In the genomic region with DNA sequence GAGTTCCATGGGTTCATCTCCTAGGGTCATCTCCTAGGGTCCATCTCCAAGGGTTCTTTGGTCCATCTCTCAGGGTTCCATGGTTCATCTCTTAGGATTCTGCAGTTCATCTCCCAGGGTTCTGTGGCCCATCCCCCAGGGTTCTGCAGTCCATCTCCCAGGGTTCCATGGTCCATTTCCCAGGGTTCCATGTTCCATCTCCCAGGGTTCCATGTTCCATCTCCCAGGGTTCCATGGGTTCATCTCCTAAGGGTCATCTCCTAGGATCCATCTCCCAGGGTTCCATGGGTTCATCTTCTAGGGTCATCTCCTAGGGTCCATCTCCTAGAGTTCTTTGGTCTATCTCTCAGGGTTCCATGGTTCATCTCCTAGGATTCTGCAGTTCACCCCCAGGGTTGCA, we compare ENCODE assay signal across 41 cellular contexts. TPM values are rescaled to one million over a fixed set of nuclear protein-coding genes. Genes with fewer than 3 reads are reported as not detected.
"Had no signal": no experiment of that assay in that cellular context is flagged by ENCODE, and none has a peak within 500 bp of the region (broad histone marks: within the 10 kb centered on the region; RNA-seq: fewer than 3 reads in every experiment).

No MANE protein-coding gene starts in this region.

- H3K9me3 ChIP-seq: adrenal gland, ascending aorta, body of pancreas, breast epithelium had no signal

- H3K4me3 ChIP-seq: adrenal gland, ascending aorta, body of pancreas, breast epithelium, cardiac muscle cell had no signal

- ATAC-seq: activated naive CD4-positive, alpha-beta T cell treated with anti-CD3 and anti-CD28 coated beads, Interleukin-2, amount 50 U/mL, for 72 hours; activated naive CD8-positive, alpha-beta T cell treated with anti-CD3 and anti-CD28 coated beads, Interleukin-2, amount 50 U/mL, for 24 hours; activated T-cell treated with anti-CD3 and anti-CD28 coated beads, Interleukin-2, amount 50 U/mL, for 4 hours; activated T-cell treated with anti-CD3 and anti-CD28 coated beads, Interleukin-2, amount 50 U/mL, for 72 hours; activated T-helper 17 cell treated with anti-CD3 and anti-CD28 coated beads, Interleukin-2, amount 50 U/mL, for 72 hours; body of pancreas had no signal

- H3K27ac Mint-ChIP-seq: activated naive CD4-positive, alpha-beta T cell treated with anti-CD3 and anti-CD28 coated beads for 36 hours; activated naive CD4-positive, alpha-beta T cell treated with anti-CD3 and anti-CD28 coated beads, Interleukin-2, amount 50 U/mL, for 24 hours; activated naive CD4-positive, alpha-beta T cell treated with anti-CD3 and anti-CD28 coated beads, Interleukin-2, amount 50 U/mL, for 72 hours; activated naive CD8-positive, alpha-beta T cell; activated naive CD8-positive, alpha-beta T cell treated with anti-CD3 and anti-CD28 coated beads for 36 hours; activated naive CD8-positive, alpha-beta T cell treated with anti-CD3 and anti-CD28 coated beads, Interleukin-2, amount 10 ng/mL, durations not matched to agents 7 days and 5 days; activated naive CD8-positive, alpha-beta T cell treated with anti-CD3 and anti-CD28 coated beads, Interleukin-2, amount 50 U/mL, for 24 hours; activated T-cell treated with anti-CD3 and anti-CD28 coated beads, Interleukin-2, amount 50 U/mL, for 24 hours; activated T-cell treated with anti-CD3 and anti-CD28 coated beads, Interleukin-2, amount 50 U/mL, for 72 hours; activated T-helper 1 cell treated with anti-CD3 and anti-CD28 coated beads, Interleukin-12 subunit alpha, Interleukin-12 subunit beta, Interleukin-2, Interleukin-4 antibody, amounts not matched to agents 30 ng/mL and 10 ng/mL and 1 ng/mL, durations not matched to agents 14 hours and 24 hours and 36 hours; activated T-helper 17 cell treated with anti-CD3 and anti-CD28 coated beads, Interleukin-2, amount 50 U/mL, for 72 hours; activated T-helper 2 cell treated with anti-CD3 and anti-CD28 coated beads, Interferon-gamma antibody, Interleukin-2, Interleukin-4, amounts not matched to agents 10 μg/mL and 5 μg/mL and 100 μg/mL, durations not matched to agents 14 hours and 24 hours and 36 hours; brain had no signal

- H3K36me3 ChIP-seq: adrenal gland, ascending aorta, brain microvascular endothelial cell, breast epithelium, cardiac muscle cell had no signal

- DNase-seq: activated effector memory CD4-positive, alpha-beta T cell treated with anti-CD3 and anti-CD28 coated beads, Interleukin-2, amount 50 U/mL, for 16 hours; activated effector memory CD4-positive, alpha-beta T cell treated with Interleukin-2 at 50 U/mL for 16 hours; activated gamma-delta T cell; activated gamma-delta T cell treated with Interleukin-2 at 50 U/mL for 16 hours; activated naive CD4-positive, alpha-beta T cell; activated naive CD4-positive, alpha-beta T cell treated with anti-CD3 and anti-CD28 coated beads for 36 hours; activated naive CD4-positive, alpha-beta T cell treated with anti-CD3 and anti-CD28 coated beads, Interleukin-2, amount 10 ng/mL, durations not matched to agents 7 days and 5 days; activated naive CD4-positive, alpha-beta T cell treated with anti-CD3 and anti-CD28 coated beads, Interleukin-2, amount 50 U/mL, for 16 hours; activated naive CD4-positive, alpha-beta T cell treated with Interleukin-2 at 50 U/mL for 16 hours; activated naive CD8-positive, alpha-beta T cell treated with anti-CD3 and anti-CD28 coated beads for 36 hours; activated naive CD8-positive, alpha-beta T cell treated with anti-CD3 and anti-CD28 coated beads, Interleukin-2, amount 10 ng/mL, durations not matched to agents 7 days and 5 days; activated naive CD8-positive, alpha-beta T cell treated with anti-CD3 and anti-CD28 coated beads, Interleukin-2, amount 50 U/mL, for 24 hours; activated T-cell treated with anti-CD3 and anti-CD28 coated beads for 4 hours; activated T-cell treated with anti-CD3 and anti-CD28 coated beads, Interleukin-2, amount 50 U/mL, for 1 hour; activated T-cell treated with anti-CD3 and anti-CD28 coated beads, Interleukin-2, amount 50 U/mL, for 24 hours; activated T-cell treated with anti-CD3 and anti-CD28 coated beads, Interleukin-2, amount 50 U/mL, for 4 hours; activated T-cell treated with anti-CD3 and anti-CD28 coated beads, Interleukin-2, amount 50 U/mL, for 48 hours; activated T-cell treated with anti-CD3 and anti-CD28 coated beads, Interleukin-2, amount 50 U/mL, for 72 hours; adrenal gland; amniotic stem cell; amygdala; anterior cingulate cortex; aorta; body of pancreas; brain microvascular endothelial cell; caudate nucleus; central memory CD4-positive, alpha-beta T cell; cerebellar nuclear complex had no signal

- FAIRE-seq: astrocyte, bronchial epithelial cell had no signal

- H3K36me3 Mint-ChIP-seq: activated naive CD4-positive, alpha-beta T cell treated with anti-CD3 and anti-CD28 coated beads, Interleukin-2, amount 10 ng/mL, durations not matched to agents 7 days and 5 days; activated naive CD4-positive, alpha-beta T cell treated with anti-CD3 and anti-CD28 coated beads, Interleukin-2, amount 50 U/mL, for 24 hours; activated naive CD4-positive, alpha-beta T cell treated with anti-CD3 and anti-CD28 coated beads, Interleukin-2, amount 50 U/mL, for 72 hours; activated naive CD8-positive, alpha-beta T cell; activated naive CD8-positive, alpha-beta T cell treated with anti-CD3 and anti-CD28 coated beads for 36 hours; activated naive CD8-positive, alpha-beta T cell treated with anti-CD3 and anti-CD28 coated beads, Interleukin-2, amount 10 ng/mL, durations not matched to agents 7 days and 5 days had no signal

- H3K27ac ChIP-seq: adrenal gland, ascending aorta, body of pancreas, brain microvascular endothelial cell, breast epithelium, cardiac muscle cell had no signal

- H3K4me1 Mint-ChIP-seq: activated T-helper 17 cell treated with anti-CD3 and anti-CD28 coated beads, Interleukin-2, amount 50 U/mL, for 72 hours had no signal

- H3K9me3 Mint-ChIP-seq: activated naive CD4-positive, alpha-beta T cell treated with anti-CD3 and anti-CD28 coated beads for 36 hours; activated naive CD4-positive, alpha-beta T cell treated with anti-CD3 and anti-CD28 coated beads, Interleukin-2, amount 10 ng/mL, durations not matched to agents 7 days and 5 days; activated naive CD4-positive, alpha-beta T cell treated with anti-CD3 and anti-CD28 coated beads, Interleukin-2, amount 50 U/mL, for 24 hours; activated naive CD4-positive, alpha-beta T cell treated with anti-CD3 and anti-CD28 coated beads, Interleukin-2, amount 50 U/mL, for 72 hours; activated naive CD8-positive, alpha-beta T cell treated with anti-CD3 and anti-CD28 coated beads for 36 hours; activated naive CD8-positive, alpha-beta T cell treated with anti-CD3 and anti-CD28 coated beads, Interleukin-2, amount 10 ng/mL, durations not matched to agents 7 days and 5 days; activated naive CD8-positive, alpha-beta T cell treated with anti-CD3 and anti-CD28 coated beads, Interleukin-2, amount 50 U/mL, for 24 hours; activated T-cell treated with anti-CD3 and anti-CD28 coated beads, Interleukin-2, amount 50 U/mL, for 24 hours; activated T-cell treated with anti-CD3 and anti-CD28 coated beads, Interleukin-2, amount 50 U/mL, for 4 hours; activated T-cell treated with anti-CD3 and anti-CD28 coated beads, Interleukin-2, amount 50 U/mL, for 72 hours; activated T-helper 1 cell treated with anti-CD3 and anti-CD28 coated beads, Interleukin-12 subunit alpha, Interleukin-12 subunit beta, Interleukin-2, Interleukin-4 antibody, amounts not matched to agents 30 ng/mL and 10 ng/mL and 1 ng/mL, durations not matched to agents 14 hours and 24 hours and 36 hours; activated T-helper 17 cell treated with anti-CD3 and anti-CD28 coated beads, Interleukin-2, amount 50 U/mL, for 72 hours; activated T-helper 2 cell treated with anti-CD3 and anti-CD28 coated beads, Interferon-gamma antibody, Interleukin-2, Interleukin-4, amounts not matched to agents 10 μg/mL and 5 μg/mL and 100 μg/mL, durations not matched to agents 14 hours and 24 hours and 36 hours; central memory CD8-positive, alpha-beta T cell had no signal

- H3K4me3 Mint-ChIP-seq: activated naive CD4-positive, alpha-beta T cell treated with anti-CD3 and anti-CD28 coated beads for 36 hours; activated naive CD4-positive, alpha-beta T cell treated with anti-CD3 and anti-CD28 coated beads, Interleukin-2, amount 10 ng/mL, durations not matched to agents 7 days and 5 days; activated naive CD4-positive, alpha-beta T cell treated with anti-CD3 and anti-CD28 coated beads, Interleukin-2, amount 50 U/mL, for 24 hours; activated naive CD8-positive, alpha-beta T cell; activated naive CD8-positive, alpha-beta T cell treated with anti-CD3 and anti-CD28 coated beads for 36 hours; activated naive CD8-positive, alpha-beta T cell treated with anti-CD3 and anti-CD28 coated beads, Interleukin-2, amount 10 ng/mL, durations not matched to agents 7 days and 5 days; activated naive CD8-positive, alpha-beta T cell treated with anti-CD3 and anti-CD28 coated beads, Interleukin-2, amount 50 U/mL, for 24 hours; activated T-cell treated with anti-CD3 and anti-CD28 coated beads, Interleukin-2, amount 50 U/mL, for 24 hours; activated T-cell treated with anti-CD3 and anti-CD28 coated beads, Interleukin-2, amount 50 U/mL, for 4 hours; activated T-cell treated with anti-CD3 and anti-CD28 coated beads, Interleukin-2, amount 50 U/mL, for 72 hours; activated T-helper 1 cell treated with anti-CD3 and anti-CD28 coated beads, Interleukin-12 subunit alpha, Interleukin-12 subunit beta, Interleukin-2, Interleukin-4 antibody, amounts not matched to agents 30 ng/mL and 10 ng/mL and 1 ng/mL, durations not matched to agents 14 hours and 24 hours and 36 hours; activated T-helper 17 cell treated with anti-CD3 and anti-CD28 coated beads, Interleukin-2, amount 50 U/mL, for 72 hours; brain; central memory CD8-positive, alpha-beta T cell had no signal

RNA-seq across cellular contexts. Expression of a gene that starts 4.9 kb away (rescaled TPM):
- total RNA-seq: activated naive CD8-positive, alpha-beta T cell treated with anti-CD3 and anti-CD28 coated beads for 36 hours; activated T-cell treated with anti-CD3 and anti-CD28 coated beads, Interleukin-2, amount 50 U/mL, for 4 hours; activated T-helper 2 cell treated with anti-CD3 and anti-CD28 coated beads, Interferon-gamma antibody, Interleukin-2, Interleukin-4, amounts not matched to agents 10 μg/mL and 5 μg/mL and 100 μg/mL, durations not matched to agents 14 hours and 24 hours and 36 hours; ascending aorta had no signal

RNA-seq across cellular contexts. Expression of a gene that starts 11.0 kb away (rescaled TPM):
- total RNA-seq: activated naive CD4-positive, alpha-beta T cell treated with anti-CD3 and anti-CD28 coated beads for 36 hours; activated naive CD4-positive, alpha-beta T cell treated with anti-CD3 and anti-CD28 coated beads, Interleukin-2, amount 50 U/mL, for 72 hours; activated naive CD8-positive, alpha-beta T cell treated with anti-CD3 and anti-CD28 coated beads for 36 hours; activated naive CD8-positive, alpha-beta T cell treated with anti-CD3 and anti-CD28 coated beads, Interleukin-2, amount 10 ng/mL, durations not matched to agents 7 days and 5 days; activated T-cell treated with anti-CD3 and anti-CD28 coated beads, Interleukin-2, amount 50 U/mL, for 72 hours; activated T-helper 1 cell treated with anti-CD3 and anti-CD28 coated beads, Interleukin-12 subunit alpha, Interleukin-12 subunit beta, Interleukin-2, Interleukin-4 antibody, amounts not matched to agents 30 ng/mL and 10 ng/mL and 1 ng/mL, durations not matched to agents 14 hours and 24 hours and 36 hours; activated T-helper 17 cell treated with anti-CD3 and anti-CD28 coated beads, Interleukin-2, amount 50 U/mL, for 72 hours; activated T-helper 2 cell treated with anti-CD3 and anti-CD28 coated beads, Interferon-gamma antibody, Interleukin-2, Interleukin-4, amounts not matched to agents 10 μg/mL and 5 μg/mL and 100 μg/mL, durations not matched to agents 14 hours and 24 hours and 36 hours had no signal
